Comparison of ENCODE assay signal across 19 cellular contexts in the genomic region with DNA sequence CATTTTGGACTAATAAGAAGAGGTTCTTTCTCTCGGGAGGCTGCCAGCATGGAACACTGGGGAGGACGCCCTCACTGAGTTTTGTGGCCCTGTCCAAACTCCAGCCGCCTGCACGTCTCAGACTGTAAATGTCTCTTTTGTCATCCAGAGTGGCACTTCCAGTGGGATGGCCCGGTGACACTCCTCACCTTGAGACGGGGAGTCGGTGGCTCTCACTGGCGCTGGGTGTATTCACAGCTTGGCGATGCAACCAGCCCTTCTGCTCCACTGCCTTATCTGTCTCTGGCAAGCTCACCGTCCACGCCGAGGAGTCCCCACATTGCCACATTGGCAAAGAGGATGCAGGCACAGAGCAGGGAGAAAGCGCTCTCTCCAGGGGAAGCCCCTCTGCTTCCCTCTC.
A peak's percentile ranks its signal among the peaks of the same experiment; 100 is the strongest.
DNase-seq lines count a peak whose midpoint lies in the region; ATAC-seq and TF ChIP-seq lines count a peak whose summit lies in the region.
"Had no signal": no experiment of that assay in that cellular context is flagged by ENCODE, and none has a peak within 500 bp of the region (broad histone marks: within the 10 kb centered on the region; RNA-seq: fewer than 3 reads in every experiment).

No MANE protein-coding gene starts in this region.

- no peaks in the 10 kb centered on the region for H3K36me3 ChIP-seq in BE2C
- H3K36me3 ChIP-seq: BLaER1 had no signal

- peak; percentile 18 for DNase-seq in activated CD8-positive, alpha-beta memory T cell treated with anti-CD3 and anti-CD28 coated beads, Interleukin-2, amount 10 ng/mL, durations not matched to agents 7 days and 5 days
- no peak for DNase-seq in activated CD8-positive, alpha-beta memory T cell treated with anti-CD3 and anti-CD28 coated beads, Interleukin-2, amount 50 U/mL, for 4 hours
- DNase-seq in coronary artery (ENCODE audit: low spot score) (peak; percentile 38), nephron progenitor cell (no peak), progenitor cell of endocrine pancreas (ENCODE audit: low spot score, unreplicated experiment) (no peak), NOMO-1 (lab: John Stamatoyannopoulos, UW; ENCODE audit: unreplicated experiment in 2 of 2) (no peak), BE2C (no peak)
- DNase-seq in activated naive CD4-positive, alpha-beta T cell treated with Interleukin-2 at 50 U/mL for 16 hours: no peak
- DNase-seq: AML-193; CD4-positive, alpha-beta memory T cell; DND-41; EL; HCEC 1CT had no signal

- H3K4me3 Mint-ChIP-seq in activated CD8-positive, alpha-beta memory T cell treated with anti-CD3 and anti-CD28 coated beads, Interleukin-2, amount 10 ng/mL, durations not matched to agents 7 days and 5 days: no peak overlapping the region
- no peak overlapping the region for H3K4me3 Mint-ChIP-seq in nephron progenitor cell
- no peak overlapping the region for H3K4me3 Mint-ChIP-seq in progenitor cell of endocrine pancreas (ENCODE audit: low read depth)
- H3K4me3 Mint-ChIP-seq: CD14-positive monocyte; CD4-positive, alpha-beta memory T cell had no signal

- H3K9me3 Mint-ChIP-seq in activated CD8-positive, alpha-beta memory T cell treated with anti-CD3 and anti-CD28 coated beads, Interleukin-2, amount 10 ng/mL, durations not matched to agents 7 days and 5 days (ENCODE audit: low read depth): no peaks in the 10 kb centered on the region
- H3K9me3 Mint-ChIP-seq in nephron progenitor cell: peaks cover 2% of the 10 kb centered on the region
- H3K9me3 Mint-ChIP-seq in progenitor cell of endocrine pancreas (ENCODE audit: low read depth): peaks cover under 1% of the 10 kb centered on the region
- H3K9me3 Mint-ChIP-seq: CD4-positive, alpha-beta memory T cell had no signal

- no peak overlapping the region for H3K27ac Mint-ChIP-seq in activated CD8-positive, alpha-beta memory T cell treated with anti-CD3 and anti-CD28 coated beads, Interleukin-2, amount 10 ng/mL, durations not matched to agents 7 days and 5 days
- peak overlapping the region; percentile 64 for H3K27ac Mint-ChIP-seq in nephron progenitor cell
- peak overlapping the region; percentile 82 for H3K27ac Mint-ChIP-seq in progenitor cell of endocrine pancreas
- H3K27ac Mint-ChIP-seq: CD14-positive monocyte; CD4-positive, alpha-beta memory T cell had no signal

- TF ChIP-seq CTCF in coronary artery (IDR thresholded peaks at IDR 0.05) (no peak), nephron progenitor cell (IDR thresholded peaks at IDR 0.05) (no peak), progenitor cell of endocrine pancreas (IDR thresholded peaks at IDR 0.05; ENCODE audit: unreplicated experiment) (no peak), BE2C (IDR thresholded peaks at IDR 0.05; ENCODE audit: low read depth, low read length) (no peak)

- H3K9me3 ChIP-seq in BE2C: no peaks in the 10 kb centered on the region
- H3K9me3 ChIP-seq: A549, BLaER1 had no signal

- no peaks in the 10 kb centered on the region for H3K27me3 Mint-ChIP-seq in activated CD8-positive, alpha-beta memory T cell treated with anti-CD3 and anti-CD28 coated beads, Interleukin-2, amount 10 ng/mL, durations not matched to agents 7 days and 5 days
- no peaks in the 10 kb centered on the region for H3K27me3 Mint-ChIP-seq in nephron progenitor cell (ENCODE audit: low read depth, poor library complexity)
- H3K27me3 Mint-ChIP-seq in progenitor cell of endocrine pancreas: no peaks in the 10 kb centered on the region

- no peak overlapping the region for H3K27ac ChIP-seq in coronary artery
- H3K27ac ChIP-seq: 22Rv1, A549, BLaER1, HL-60 had no signal

- no peaks in the 10 kb centered on the region for H3K4me1 Mint-ChIP-seq in activated CD8-positive, alpha-beta memory T cell treated with anti-CD3 and anti-CD28 coated beads, Interleukin-2, amount 10 ng/mL, durations not matched to agents 7 days and 5 days
- H3K4me1 Mint-ChIP-seq in nephron progenitor cell: peaks cover 63% of the 10 kb centered on the region
- peaks cover 41% of the 10 kb centered on the region for H3K4me1 Mint-ChIP-seq in progenitor cell of endocrine pancreas (ENCODE audit: low read depth)
- H3K4me1 Mint-ChIP-seq: CD14-positive monocyte; CD4-positive, alpha-beta memory T cell had no signal

- ATAC-seq in activated CD8-positive, alpha-beta memory T cell treated with anti-CD3 and anti-CD28 coated beads, Interleukin-2, amount 10 ng/mL, durations not matched to agents 7 days and 5 days: no peak
- ATAC-seq: A549, GM12878 had no signal

- H3K36me3 Mint-ChIP-seq in activated CD8-positive, alpha-beta memory T cell treated with anti-CD3 and anti-CD28 coated beads, Interleukin-2, amount 10 ng/mL, durations not matched to agents 7 days and 5 days: no peaks in the 10 kb centered on the region
- H3K36me3 Mint-ChIP-seq in nephron progenitor cell (ENCODE audit: low read depth) (no peaks in the 10 kb centered on the region), progenitor cell of endocrine pancreas (ENCODE audit: insufficient read depth) (no peaks in the 10 kb centered on the region)
- H3K36me3 Mint-ChIP-seq: CD14-positive monocyte; CD4-positive, alpha-beta memory T cell had no signal

- H3K4me3 ChIP-seq in coronary artery (no peak overlapping the region), BE2C (ENCODE audit: low read depth, low read length) (no peak overlapping the region)
- H3K4me3 ChIP-seq: A549, BLaER1, GM12878 had no signal

- H3K27me3 ChIP-seq in BE2C: no peaks in the 10 kb centered on the region
- H3K27me3 ChIP-seq: BLaER1 had no signal

- CTCF ChIA-PET in activated CD8-positive, alpha-beta memory T cell treated with anti-CD3 and anti-CD28 coated beads, Interleukin-2, amount 10 ng/mL, durations not matched to agents 7 days and 5 days (lab: Charles Lee): no interaction called here

- H3K4me1 ChIP-seq in BE2C: no peaks in the 10 kb centered on the region
- H3K4me1 ChIP-seq: A549, BLaER1 had no signal

Comparison
In these comparisons a context has a peak if more than half of its experiments do, and no peak if none do; other contexts are left out.
1. DNase-seq: peak in activated CD8-positive, alpha-beta memory T cell treated with anti-CD3 and anti-CD28 coated beads, Interleukin-2, amount 10 ng/mL, durations not matched to agents 7 days and 5 days (single experiment) and coronary artery (single experiment); none in activated CD8-positive, alpha-beta memory T cell treated with anti-CD3 and anti-CD28 coated beads, Interleukin-2, amount 50 U/mL, for 4 hours (single experiment), nephron progenitor cell (single experiment), progenitor cell of endocrine pancreas (single experiment), NOMO-1 (0 of 2), BE2C (single experiment) and activated naive CD4-positive, alpha-beta T cell treated with Interleukin-2 at 50 U/mL for 16 hours (single experiment).